In the genomic region with DNA sequence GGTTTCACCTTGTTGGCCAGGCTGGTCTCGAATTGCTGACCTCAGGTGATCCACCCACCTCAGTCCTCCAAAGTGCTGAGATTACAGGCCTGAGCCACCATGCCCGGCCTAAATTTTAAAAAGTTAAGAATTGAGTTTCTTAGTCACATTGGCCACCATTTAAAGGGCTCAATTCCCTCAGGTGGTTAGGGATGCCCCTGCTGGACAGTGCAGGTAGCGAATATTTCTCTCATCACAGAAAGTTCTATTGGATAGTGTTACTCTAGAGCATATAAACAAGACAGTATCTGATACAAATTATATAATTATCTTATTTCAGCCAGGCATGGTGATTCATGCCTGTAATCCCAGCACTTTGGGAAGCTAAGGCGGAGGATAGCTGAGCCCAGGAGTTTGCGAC, we compare ENCODE assay signal across 15 cellular contexts.
A peak's percentile ranks its signal among the peaks of the same experiment; 100 is the strongest.
DNase-seq lines count a peak whose midpoint lies in the region; ATAC-seq and TF ChIP-seq lines count a peak whose summit lies in the region.
"Had no signal": no experiment of that assay in that cellular context is flagged by ENCODE, and none has a peak within 500 bp of the region (broad histone marks: within the 10 kb centered on the region; RNA-seq: fewer than 3 reads in every experiment).

No MANE protein-coding gene starts in this region.

- peaks cover 25% of the 10 kb centered on the region for H3K9me3 Mint-ChIP-seq in HFFc6
- H3K9me3 Mint-ChIP-seq in naive thymus-derived CD8-positive, alpha-beta T cell: peaks cover 0 to 15% (median 2%) of the 10 kb centered on the region in 9 donors

- no peaks in the 10 kb centered on the region for H3K27me3 Mint-ChIP-seq in HFFc6 (ENCODE audit: insufficient read depth)
- peaks cover 0 to 6% (median 0%) of the 10 kb centered on the region in 5 donors for H3K27me3 Mint-ChIP-seq in naive thymus-derived CD8-positive, alpha-beta T cell

- no peaks in the 10 kb centered on the region for H3K79me2 ChIP-seq in mesendoderm (ENCODE audit: control insufficient read depth, insufficient read depth, low read length)

- H3K4me3 ChIP-seq in mesendoderm (ENCODE audit: low read length): no peak overlapping the region
- H3K4me3 ChIP-seq: HAP-1, K562 had no signal

- H3K4me3 Mint-ChIP-seq in HFFc6: no peak overlapping the region
- no peak overlapping the region for H3K4me3 Mint-ChIP-seq in naive thymus-derived CD8-positive, alpha-beta T cell
- H3K4me3 Mint-ChIP-seq: naive B cell had no signal

- no peaks in the 10 kb centered on the region for H3K4me1 Mint-ChIP-seq in HFFc6 (ENCODE audit: low read depth)
- no peaks in the 10 kb centered on the region for H3K4me1 Mint-ChIP-seq in naive thymus-derived CD8-positive, alpha-beta T cell
- H3K4me1 Mint-ChIP-seq: naive B cell had no signal

- H3K79me1 ChIP-seq in mesendoderm (ENCODE audit: low read length): no peaks in the 10 kb centered on the region

- DNase-seq in HFFc6 (no peak), RPMI8226 (peak; percentile 30), mesendoderm (peak; percentile 20), activated T-cell treated with anti-CD3 and anti-CD28 coated beads for 4 hours (no peak)
- DNase-seq in naive thymus-derived CD8-positive, alpha-beta T cell: no peak
- DNase-seq: activated CD4-positive, alpha-beta T cell treated with anti-CD3 and anti-CD28 coated beads, Interleukin-2, amount 50 U/mL, for 48 hours; caudate nucleus; effector CD4-positive, alpha-beta T cell; naive B cell; NCI-H1436 treated with DMSO at 0.1 percent for 48 hours had no signal

- H3K18ac ChIP-seq in mesendoderm (ENCODE audit: low read length): no peak overlapping the region

- H3K9ac ChIP-seq in mesendoderm (ENCODE audit: low read length): no peak overlapping the region

- no peak overlapping the region for H4K8ac ChIP-seq in mesendoderm (ENCODE audit: low read depth, low read length)

- H3K4me1 ChIP-seq in mesendoderm (ENCODE audit: control insufficient read depth, low read depth, low read length): no peaks in the 10 kb centered on the region
- H3K4me1 ChIP-seq: HAP-1 had no signal

- no peaks in the 10 kb centered on the region for H3K36me3 Mint-ChIP-seq in HFFc6 (ENCODE audit: low read depth)
- no peaks in the 10 kb centered on the region for H3K36me3 Mint-ChIP-seq in naive thymus-derived CD8-positive, alpha-beta T cell
- H3K36me3 Mint-ChIP-seq: naive B cell had no signal

- H2BK5ac ChIP-seq in mesendoderm (ENCODE audit: low read length): no peak overlapping the region

- no peak overlapping the region for H3K27ac Mint-ChIP-seq in HFFc6
- no peak overlapping the region for H3K27ac Mint-ChIP-seq in naive thymus-derived CD8-positive, alpha-beta T cell
- H3K27ac Mint-ChIP-seq: naive B cell had no signal

- no CpG with 5 or more reads among the region's 5 CpGs for WGBS in mesendoderm (ENCODE audit: extremely low coverage, insufficient coverage, low lambda C conversion rate)

- no peak overlapping the region for H3K4me2 ChIP-seq in mesendoderm (ENCODE audit: low read length)

- H3K27ac ChIP-seq in mesendoderm (ENCODE audit: low read depth, low read length): no peak overlapping the region

- H3K4ac ChIP-seq in mesendoderm (ENCODE audit: low read depth, low read length): no peak overlapping the region

- H2BK15ac ChIP-seq in mesendoderm (replicated peaks; ENCODE audit: low read depth): no peak overlapping the region

- no peak overlapping the region for H2AK5ac ChIP-seq in mesendoderm (ENCODE audit: low read length)

- TF ChIP-seq CTCF in GM12873 (IDR thresholded peaks at IDR 0.05; ENCODE audit: insufficient read depth, low read depth, low read length, missing control alignments): peak; percentile 25
- 0 out of 2 replicates have a peak, but pooled peaks have one; percentile 24 for TF ChIP-seq CTCF in HFFc6 (IDR thresholded peaks at IDR 0.05)

- no peak for ATAC-seq in naive thymus-derived CD8-positive, alpha-beta T cell
- ATAC-seq in GM18870 (IDR thresholded peaks at IDR 0.05; ENCODE audit: unreplicated experiment): no peak
- ATAC-seq: K562, SK-N-SH treated with all-trans-retinoic acid at 6 μM for 48 hours had no signal

- no peak overlapping the region for H4K5ac ChIP-seq in mesendoderm (ENCODE audit: low read length)

- no peaks in the 10 kb centered on the region for H3K27me3 ChIP-seq in mesendoderm (ENCODE audit: insufficient read depth, low read length, poor library complexity)

- H3K56ac ChIP-seq in mesendoderm (ENCODE audit: low read length): no peak overlapping the region

- H3K36me3 ChIP-seq in mesendoderm (ENCODE audit: control insufficient read depth, insufficient read depth, low read length): no peaks in the 10 kb centered on the region
- H3K36me3 ChIP-seq: HAP-1 had no signal

- POLR2A ChIA-PET in naive thymus-derived CD8-positive, alpha-beta T cell (lab: Charles Lee): no interaction called here

- H3K23ac ChIP-seq in mesendoderm (ENCODE audit: low read length): no peak overlapping the region

- no peak overlapping the region for H2BK120ac ChIP-seq in mesendoderm (ENCODE audit: low read depth, low read length)

Comparison
In these comparisons a context has a peak if more than half of its experiments do, and no peak if none do; other contexts are left out.
1. DNase-seq: peak in RPMI8226 (single experiment) and mesendoderm (single experiment); none in HFFc6 (single experiment), activated T-cell treated with anti-CD3 and anti-CD28 coated beads for 4 hours (single experiment) and naive thymus-derived CD8-positive, alpha-beta T cell (0 of 10).